Comparison of ENCODE assay signal across 32 cellular contexts in the genomic region with DNA sequence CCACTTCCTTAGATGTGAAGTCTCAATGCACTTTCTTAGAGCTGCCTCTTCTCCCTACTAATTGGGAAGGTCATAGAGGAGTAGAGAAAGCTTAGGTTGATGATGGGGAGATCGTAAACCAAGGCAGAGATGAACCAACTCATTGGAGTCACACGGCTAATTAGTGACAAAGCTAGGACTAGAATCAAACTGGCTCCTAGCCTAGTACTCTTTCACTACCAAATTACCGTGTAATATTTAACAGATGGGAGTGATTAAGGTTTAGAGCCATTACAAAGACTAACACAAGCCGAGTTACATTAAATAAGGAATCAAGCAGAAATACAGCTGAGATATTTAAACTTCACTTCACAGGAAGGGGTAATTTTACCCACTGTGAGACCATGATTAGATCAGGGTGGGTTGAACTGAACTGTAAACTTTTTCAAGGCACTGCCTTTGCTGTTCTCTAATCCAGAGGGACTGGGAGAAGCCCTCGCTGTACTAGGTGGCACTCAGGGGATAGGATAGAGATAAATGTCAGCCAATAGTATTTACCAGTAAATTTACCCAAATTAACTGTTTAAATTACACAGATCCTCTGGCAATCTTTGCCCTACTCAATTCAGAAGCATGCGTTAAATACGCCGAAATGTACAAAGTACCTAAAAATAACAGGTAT.
DNase-seq lines count a peak whose midpoint lies in the region; ATAC-seq, FAIRE-seq and TF ChIP-seq lines count a peak whose summit lies in the region.
"Had no signal": no experiment of that assay in that cellular context is flagged by ENCODE, and none has a peak within 500 bp of the region (broad histone marks: within the 10 kb centered on the region; RNA-seq: fewer than 3 reads in every experiment).

No MANE protein-coding gene starts in this region.

- no peak for FAIRE-seq in kidney (lab: Jason Lieb, UNC)
- FAIRE-seq: G401.6, HTR-8/SVneo, TTC549 had no signal

- TF ChIP-seq CTCF in astrocyte of the cerebellum (IDR thresholded peaks at IDR 0.05; ENCODE audit: low read depth, low read length, missing control alignments) (no peak), parathyroid adenoma (IDR thresholded peaks at IDR 0.05) (no peak), kidney (IDR thresholded peaks at IDR 0.05; ENCODE audit: borderline replicate concordance, extremely low read depth, insufficient read depth) (no peak)

- no peaks in the 10 kb centered on the region for H3K4me1 ChIP-seq in parathyroid adenoma
- peaks cover 0 to 5% of the 10 kb centered on the region in 2 donors for H3K4me1 ChIP-seq in kidney (ENCODE audit: control insufficient read depth in 1 of 2, insufficient read depth in 1 of 2, low read depth in 1 of 2, low read length in 2 of 2)

- H3K4me2 ChIP-seq in parathyroid adenoma (ENCODE audit: low read length), result peak overlapping the region; percentile 2
- H3K4me2 ChIP-seq: KMS-11, SK-N-SH, smooth muscle cell had no signal

- H2AFZ ChIP-seq in parathyroid adenoma, result no peak overlapping the region

- in situ Hi-C loops in astrocyte of the cerebellum (cut with HindIII; ENCODE audit: low sequenced_read_pairs), result no loop called here
- in situ Hi-C loops in ACHN (cut with HindIII; ENCODE audit: low pct_ligation_motif_present, low pct_unique_long_range_greater_than_20kb, low sequenced_read_pairs), result no loop called here

- ATAC-seq in GM18498 (IDR thresholded peaks at IDR 0.05; ENCODE audit: unreplicated experiment), result no peak
- ATAC-seq: activated CD4-positive, CD25-positive, alpha-beta regulatory T cell treated with anti-CD3 and anti-CD28 coated beads, Interleukin-2, amount 50 U/mL, for 24 hours; activated CD8-positive, alpha-beta T cell treated with anti-CD3 and anti-CD28 coated beads, Interleukin-2, amount 10 ng/mL, durations not matched to agents 7 days and 5 days; activated naive CD4-positive, alpha-beta T cell treated with anti-CD3 and anti-CD28 coated beads, Interleukin-2, amount 50 U/mL, for 72 hours; CD8-positive, alpha-beta T cell; HCT116; left ventricle myocardium superior; naive thymus-derived CD8-positive, alpha-beta T cell had no signal

- H3K9ac ChIP-seq in parathyroid adenoma (no peak overlapping the region), kidney (ENCODE audit: low read length in 2 of 2) (no peak overlapping the region)
- H3K9ac ChIP-seq: KMS-11, SK-N-SH had no signal

- H3K4me3 ChIP-seq in astrocyte of the cerebellum (ENCODE audit: low read depth, low read length) (no peak overlapping the region), parathyroid adenoma (ENCODE audit: low read depth, low read length) (no peak overlapping the region), kidney (ENCODE audit: low read length in 2 of 2) (no peak overlapping the region)
- H3K4me3 ChIP-seq: esophagus muscularis mucosa, smooth muscle cell, tibial artery had no signal

- H3K9me3 ChIP-seq in parathyroid adenoma (ENCODE audit: control insufficient read depth, low read length) (no peaks in the 10 kb centered on the region), kidney (ENCODE audit: control insufficient read depth in 1 of 2, low read length in 2 of 2) (no peaks in the 10 kb centered on the region)
- H3K9me3 ChIP-seq: esophagus muscularis mucosa, SK-N-SH, tibial artery had no signal

- no peak overlapping the region for H3K27ac ChIP-seq in parathyroid adenoma
- no peak overlapping the region for H3K27ac ChIP-seq in kidney (ENCODE audit: low read depth in 2 of 2, low read length in 2 of 2)
- H3K27ac ChIP-seq: 22Rv1, esophagus muscularis mucosa, KMS-11, tibial artery had no signal

- intact Hi-C loops in kidney (cut with DNase I), result no loop called here

- no peaks in the 10 kb centered on the region for H3K79me2 ChIP-seq in parathyroid adenoma

- H3K36me3 ChIP-seq in parathyroid adenoma (ENCODE audit: control insufficient read depth, insufficient read depth, low read length) (no peaks in the 10 kb centered on the region), kidney (ENCODE audit: control insufficient read depth in 1 of 2, insufficient read depth in 2 of 2, low read length in 2 of 2) (no peaks in the 10 kb centered on the region)
- H3K36me3 ChIP-seq: esophagus muscularis mucosa, tibial artery had no signal

- DNase-seq in NCI-H1105 treated with DMSO at 0.1 percent for 48 hours (lab: John Stamatoyannopoulos, UW) (peak; percentile 2), NCI-H1105 (lab: John Stamatoyannopoulos, UW) (no peak), NCI-H1694 (lab: John Stamatoyannopoulos, UW) (peak; percentile 29), astrocyte of the cerebellum (ENCODE audit: low read depth) (peak; percentile 67), kidney (no peak), ACHN (no peak)
- DNase-seq: activated CD8-positive, alpha-beta T cell treated with anti-CD3 and anti-CD28 coated beads, Interleukin-2, amount 10 ng/mL, durations not matched to agents 7 days and 5 days; activated T-cell treated with anti-CD3 and anti-CD28 coated beads for 4 hours; aorta; CD8-positive, alpha-beta T cell; central memory CD4-positive, alpha-beta T cell; left ventricle myocardium superior; naive thymus-derived CD8-positive, alpha-beta T cell; NCI-H146; NCI-H2227 treated with DMSO at 0.1 percent for 48 hours; NCI-H774; nucleus accumbens; SK-N-SH; stimulated activated CD4-positive, alpha-beta T cell treated with anti-CD3 and anti-CD28 coated beads, Interleukin-2, amount 100 ng/mL, for 24 hours; tibial artery had no signal

- no peaks in the 10 kb centered on the region for H3K27me3 ChIP-seq in parathyroid adenoma (ENCODE audit: control insufficient read depth, insufficient read depth, low read length)
- H3K27me3 ChIP-seq: esophagus muscularis mucosa, tibial artery had no signal

Comparison
In these comparisons a context has a peak if more than half of its experiments do, and no peak if none do; other contexts are left out.
1. DNase-seq: peak in NCI-H1105 treated with DMSO at 0.1 percent for 48 hours (single experiment), NCI-H1694 (single experiment) and astrocyte of the cerebellum (single experiment); none in NCI-H1105 (single experiment), kidney (single experiment) and ACHN (single experiment).